In the genomic region with DNA sequence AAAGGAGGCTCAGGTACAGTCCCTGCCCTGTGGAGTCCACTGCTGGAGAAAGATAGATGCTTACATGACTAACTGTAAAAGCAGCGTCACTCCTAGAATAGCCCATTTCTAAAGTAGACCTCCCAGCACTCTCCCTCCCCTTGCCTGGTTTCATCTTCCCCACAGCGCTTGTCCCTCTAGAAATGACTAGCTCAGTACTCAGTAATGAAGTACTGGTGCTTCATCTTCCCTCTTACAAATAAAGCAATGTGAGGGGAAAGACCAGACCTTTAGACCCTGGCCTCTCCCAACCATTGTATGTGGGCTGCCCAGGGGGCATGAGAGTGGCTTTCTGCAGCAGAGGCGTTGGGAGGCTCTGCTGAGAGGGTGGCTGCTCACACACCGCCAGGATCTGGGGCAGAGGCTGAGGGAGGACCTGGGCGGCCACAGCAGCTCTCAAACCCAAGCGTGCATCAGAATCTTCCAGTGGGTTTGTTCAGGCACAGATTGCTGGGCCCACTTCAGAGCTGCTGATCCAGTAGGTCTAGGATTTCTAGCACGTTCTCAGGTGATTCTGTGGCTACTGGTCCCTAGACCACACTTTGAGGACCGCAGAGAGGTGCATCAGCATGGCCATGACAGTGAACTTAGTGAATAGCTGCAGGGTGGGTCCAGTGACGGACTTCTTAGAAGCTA, we compare ENCODE assay signal across 8 cellular contexts.
DNase-seq lines count a peak whose midpoint lies in the region; ATAC-seq and TF ChIP-seq lines count a peak whose summit lies in the region.

No MANE protein-coding gene starts in this region.

- H3K4me1 Mint-ChIP-seq in activated CD4-positive, alpha-beta T cell treated with anti-CD3 and anti-CD28 coated beads, Interleukin-2, amount 10 ng/mL, durations not matched to agents 7 days and 5 days: peaks cover 48% of the 10 kb centered on the region

- WGBS in transverse colon (ENCODE audit: low coverage in 1 of 2), 2 donors: 87 to 96% methylated on average over 3 to 9 of the region's 9 CpGs

- H3K27ac ChIP-seq in ascending aorta: peak overlapping the region; percentile 9 to 77
- H3K27ac ChIP-seq in transverse colon: peak overlapping the region in 3 of 4 donors; percentile 77 to 82 (median 79)
- H3K27ac ChIP-seq in SJCRH30: no peak overlapping the region

- TF ChIP-seq CTCF in ascending aorta (IDR thresholded peaks at IDR 0.05): no peak
- no peak for TF ChIP-seq CTCF in transverse colon (IDR thresholded peaks at IDR 0.05)
- TF ChIP-seq CTCF in foreskin fibroblast (IDR thresholded peaks at IDR 0.05; ENCODE audit: low read depth, low read length): no peak

- no peaks in the 10 kb centered on the region for H3K36me3 ChIP-seq in ascending aorta
- H3K36me3 ChIP-seq in transverse colon: no peaks in the 10 kb centered on the region
- H3K36me3 ChIP-seq in SJCRH30: no peaks in the 10 kb centered on the region

- H3K4me3 Mint-ChIP-seq in activated CD4-positive, alpha-beta T cell treated with anti-CD3 and anti-CD28 coated beads, Interleukin-2, amount 10 ng/mL, durations not matched to agents 7 days and 5 days: no peak overlapping the region

- TF ChIP-seq POLR2A in transverse colon (IDR thresholded peaks at IDR 0.05): no peak

- POLR2A ChIA-PET in activated CD4-positive, alpha-beta T cell treated with anti-CD3 and anti-CD28 coated beads, Interleukin-2, amount 10 ng/mL, durations not matched to agents 7 days and 5 days (lab: Charles Lee): no interaction called here

- peak overlapping the region; percentile 20 for H3K27ac Mint-ChIP-seq in activated CD4-positive, alpha-beta T cell treated with anti-CD3 and anti-CD28 coated beads, Interleukin-2, amount 10 ng/mL, durations not matched to agents 7 days and 5 days

- no peaks in the 10 kb centered on the region for H3K27me3 Mint-ChIP-seq in activated CD4-positive, alpha-beta T cell treated with anti-CD3 and anti-CD28 coated beads, Interleukin-2, amount 10 ng/mL, durations not matched to agents 7 days and 5 days

- H3K9me3 ChIP-seq in ascending aorta: no peaks in the 10 kb centered on the region
- no peaks in the 10 kb centered on the region for H3K9me3 ChIP-seq in transverse colon
- no peaks in the 10 kb centered on the region for H3K9me3 ChIP-seq in SJCRH30 (replicated peaks)

- CTCF ChIA-PET in activated CD4-positive, alpha-beta T cell treated with anti-CD3 and anti-CD28 coated beads, Interleukin-2, amount 10 ng/mL, durations not matched to agents 7 days and 5 days (lab: Charles Lee): interaction anchor here (1.0 to 1.3 kb wide), 2 partner anchors 8 to 19 kb away, joined by 3 read pairs; no protein-coding TSS in a partner anchor

- in situ Hi-C loops in transverse colon (cut with MboI; ENCODE audit: low pct_ligation_motif_present in 1 of 4, low pct_unique_long_range_greater_than_20kb in 1 of 4, low sequenced_read_pairs in 3 of 4): loop anchor here in 1 of 4 donors (25.0 kb wide), 1 partner anchor 117 kb away; a partner anchor contains a TSS

- DNase-seq in activated CD4-positive, alpha-beta T cell treated with anti-CD3 and anti-CD28 coated beads, Interleukin-2, amount 10 ng/mL, durations not matched to agents 7 days and 5 days: no peak
- DNase-seq in activated CD4-positive, alpha-beta T cell treated with anti-CD3 and anti-CD28 coated beads, Interleukin-2, amount 50 U/mL, for 4 hours: no peak
- DNase-seq in ascending aorta (ENCODE audit: low spot score in 2 of 2) (no peak), transverse colon (no peak), SJCRH30 (no peak), NOMO-1 treated with DMSO at 0.1 percent for 48 hours (lab: John Stamatoyannopoulos, UW; ENCODE audit: unreplicated experiment) (no peak), foreskin fibroblast (no peak)

- intact Hi-C loops in ascending aorta (cut with DNase I): no loop called here
- intact Hi-C loops in transverse colon (cut with DNase I; ENCODE audit: low total_unique reads): no loop called here

- H3K4me3 ChIP-seq in ascending aorta (no peak overlapping the region), transverse colon (no peak overlapping the region), SJCRH30 (no peak overlapping the region), foreskin fibroblast (ENCODE audit: low read depth in 1 of 2, low read length in 2 of 2) (no peak overlapping the region)

- H3K27me3 ChIP-seq in ascending aorta (no peaks in the 10 kb centered on the region), transverse colon (no peaks in the 10 kb centered on the region), SJCRH30 (peaks cover 9% of the 10 kb centered on the region; the same call in 1 of the 2 replicates)

- H3K36me3 Mint-ChIP-seq in activated CD4-positive, alpha-beta T cell treated with anti-CD3 and anti-CD28 coated beads, Interleukin-2, amount 10 ng/mL, durations not matched to agents 7 days and 5 days (ENCODE audit: low read depth): no peaks in the 10 kb centered on the region

- peak; percentile 78 for ATAC-seq in HG02981 (IDR thresholded peaks at IDR 0.05; ENCODE audit: unreplicated experiment)

- TF ChIP-seq EP300 in transverse colon (IDR thresholded peaks at IDR 0.05; ENCODE audit: low read depth): no peak

- H3K4me1 ChIP-seq in ascending aorta (peaks cover 7 to 33% of the 10 kb centered on the region in 2 donors), transverse colon (peaks cover 25 to 61% (median 37%) of the 10 kb centered on the region in 4 donors), SJCRH30 (peaks cover 20% of the 10 kb centered on the region)

- no peaks in the 10 kb centered on the region for H3K9me3 Mint-ChIP-seq in activated CD4-positive, alpha-beta T cell treated with anti-CD3 and anti-CD28 coated beads, Interleukin-2, amount 10 ng/mL, durations not matched to agents 7 days and 5 days
